ENCODE assay signal across 2 cellular contexts in the genomic region with DNA sequence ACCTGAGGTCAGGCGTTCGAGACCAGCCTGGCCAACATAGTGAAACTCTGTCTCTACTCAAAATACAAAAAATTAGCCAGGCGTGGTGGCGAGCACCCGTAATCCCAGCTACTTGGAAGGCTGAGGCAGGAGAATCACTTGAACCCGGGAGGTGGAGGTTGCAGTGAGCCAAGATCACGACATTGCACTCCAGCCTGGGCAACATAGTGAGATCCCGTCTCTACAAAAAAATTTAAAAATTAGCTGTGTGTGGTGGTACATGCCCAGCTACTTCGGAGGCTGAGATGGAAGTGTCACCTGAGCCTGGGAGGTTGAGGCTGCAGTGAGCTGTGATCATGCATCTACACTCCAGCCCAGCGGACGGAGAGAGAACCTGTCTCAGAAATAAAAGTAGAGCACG. TPM values are rescaled to one million over a fixed set of nuclear protein-coding genes. Genes with fewer than 3 reads are reported as not detected.
"Had no signal": no experiment of that assay in that cellular context is flagged by ENCODE, and none has a peak within 500 bp of the region (broad histone marks: within the 10 kb centered on the region; RNA-seq: fewer than 3 reads in every experiment).

No MANE protein-coding gene starts in this region.

RNA-seq across cellular contexts. Expression of gene KREMEN2, which starts 20.4 kb away (rescaled TPM):
- total RNA-seq: GM23248, HFFc6 had no signal
- polyA plus RNA-seq: GM23248 had no signal
